ENCODE assay signal across 8 cellular contexts in the genomic region with DNA sequence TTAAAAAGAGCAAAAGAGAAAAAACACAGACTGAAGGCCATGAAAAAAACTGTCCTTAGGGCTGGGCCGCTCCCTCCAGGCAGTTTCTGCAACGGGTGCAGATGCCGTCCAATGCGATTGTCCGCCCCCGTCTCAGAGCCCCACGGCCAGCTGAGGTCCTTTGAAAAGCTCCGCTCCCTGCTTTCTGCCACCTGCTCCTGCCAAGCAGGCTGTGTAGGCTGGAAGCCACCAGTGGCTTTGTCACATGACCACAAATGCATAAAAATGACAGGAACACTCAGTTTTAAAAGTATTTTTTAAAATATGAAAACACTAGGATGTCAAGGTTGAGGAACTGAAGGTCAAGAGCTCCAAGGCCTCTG.
DNase-seq lines count a peak whose midpoint lies in the region; ATAC-seq, FAIRE-seq and TF ChIP-seq lines count a peak whose summit lies in the region.

No MANE protein-coding gene starts in this region.

- peaks cover 42% of the 10 kb centered on the region for H3K4me1 ChIP-seq in astrocyte (ENCODE audit: insufficient read depth, low read length)
- peaks cover 30% of the 10 kb centered on the region for H3K4me1 ChIP-seq in mesenchymal stem cell (ENCODE audit: control insufficient read depth, insufficient read depth, low read depth, low read length)
- H3K4me1 ChIP-seq in transverse colon = peaks cover 37 to 65% (median 43%) of the 10 kb centered on the region in 4 donors

- no peak overlapping the region for H3K27ac ChIP-seq in astrocyte (ENCODE audit: low read depth, low read length)
- no peak overlapping the region for H3K27ac ChIP-seq in mesenchymal stem cell (ENCODE audit: low read length, poor library complexity, severe bottlenecking)
- H3K27ac ChIP-seq in transverse colon = peak overlapping the region; percentile 85 to 91 (median 87)

- H4K20me1 ChIP-seq in astrocyte (ENCODE audit: insufficient read depth, low read length) = peaks cover 3% of the 10 kb centered on the region

- H3K4me2 ChIP-seq in astrocyte (ENCODE audit: low read length) (no peak overlapping the region), mesenchymal stem cell (ENCODE audit: low read length, poor library complexity, severe bottlenecking) (no peak overlapping the region)

- peak overlapping the region; percentile 4 for H2BK15ac ChIP-seq in mesenchymal stem cell (ENCODE audit: low read depth, poor library complexity, severe bottlenecking)

- H3K9me3 ChIP-seq in astrocyte (ENCODE audit: insufficient read depth, low read depth, low read length) = no peaks in the 10 kb centered on the region
- H3K9me3 ChIP-seq in mesenchymal stem cell (ENCODE audit: control insufficient read depth, low read length) = no peaks in the 10 kb centered on the region
- no peaks in the 10 kb centered on the region for H3K9me3 ChIP-seq in transverse colon

- H3K23ac ChIP-seq in mesenchymal stem cell (ENCODE audit: low read length in 2 of 2) = no peak overlapping the region

- no peak for DNase-seq in activated CD4-positive, alpha-beta memory T cell treated with anti-CD3 and anti-CD28 coated beads for 36 hours
- DNase-seq in activated CD4-positive, alpha-beta memory T cell treated with anti-CD3 and anti-CD28 coated beads, Interleukin-2, amount 10 ng/mL, durations not matched to agents 7 days and 5 days = no peak
- DNase-seq in astrocyte (ENCODE audit: low read depth) (no peak), mesenchymal stem cell (no peak), transverse colon (no peak), H7 (no peak)
- no peak for DNase-seq in stimulated activated naive CD8-positive, alpha-beta T cell treated with anti-CD3 and anti-CD28 coated beads, Interleukin-15, Interleukin-2, amounts not matched to agents 100 U/mL and 50 U/mL, for 24 hours
- DNase-seq in activated CD4-positive, alpha-beta T cell treated with anti-CD3 and anti-CD28 coated beads for 48 hours = no peak

- no peak overlapping the region for H3K14ac ChIP-seq in mesenchymal stem cell (ENCODE audit: low read length in 2 of 2)

- peaks cover 34% of the 10 kb centered on the region for H3K79me2 ChIP-seq in astrocyte (ENCODE audit: insufficient read depth, low read length)

- H4K91ac ChIP-seq in mesenchymal stem cell (ENCODE audit: low read length) = no peak overlapping the region

- no peak overlapping the region for H4K8ac ChIP-seq in mesenchymal stem cell (ENCODE audit: low read length)

- H3K4me3 Mint-ChIP-seq in activated CD4-positive, alpha-beta memory T cell treated with anti-CD3 and anti-CD28 coated beads for 36 hours = no peak overlapping the region
- no peak overlapping the region for H3K4me3 Mint-ChIP-seq in activated CD4-positive, alpha-beta memory T cell treated with anti-CD3 and anti-CD28 coated beads, Interleukin-2, amount 10 ng/mL, durations not matched to agents 7 days and 5 days
- no peak overlapping the region for H3K4me3 Mint-ChIP-seq in astrocyte (ENCODE audit: unreplicated experiment)

- peaks cover 47% of the 10 kb centered on the region for H3K4me1 Mint-ChIP-seq in activated CD4-positive, alpha-beta memory T cell treated with anti-CD3 and anti-CD28 coated beads for 36 hours (ENCODE audit: low read depth)
- H3K4me1 Mint-ChIP-seq in activated CD4-positive, alpha-beta memory T cell treated with anti-CD3 and anti-CD28 coated beads, Interleukin-2, amount 10 ng/mL, durations not matched to agents 7 days and 5 days = peaks cover 41% of the 10 kb centered on the region
- H3K4me1 Mint-ChIP-seq in astrocyte (ENCODE audit: low read depth, unreplicated experiment) = peaks cover 63% of the 10 kb centered on the region

- no peak for ATAC-seq in stimulated activated naive CD8-positive, alpha-beta T cell treated with anti-CD3 and anti-CD28 coated beads, Interleukin-15, Interleukin-2, amounts not matched to agents 100 U/mL and 50 U/mL, for 24 hours

- H3K4ac ChIP-seq in mesenchymal stem cell (ENCODE audit: low read depth in 1 of 2, low read length in 2 of 2) = peak overlapping the region in 1 of 2 experiments; percentile 76

- peak overlapping the region; percentile 96 for H3K27ac Mint-ChIP-seq in activated CD4-positive, alpha-beta memory T cell treated with anti-CD3 and anti-CD28 coated beads for 36 hours
- no peak overlapping the region for H3K27ac Mint-ChIP-seq in activated CD4-positive, alpha-beta memory T cell treated with anti-CD3 and anti-CD28 coated beads, Interleukin-2, amount 10 ng/mL, durations not matched to agents 7 days and 5 days
- H3K27ac Mint-ChIP-seq in astrocyte (ENCODE audit: unreplicated experiment) = peak overlapping the region; percentile 29

- H3K18ac ChIP-seq in mesenchymal stem cell (ENCODE audit: low read depth in 1 of 2, low read length in 2 of 2) = peak overlapping the region in 1 of 2 experiments; percentile 81

- peaks cover 19% of the 10 kb centered on the region for H3K36me3 Mint-ChIP-seq in activated CD4-positive, alpha-beta memory T cell treated with anti-CD3 and anti-CD28 coated beads for 36 hours
- peaks cover 17% of the 10 kb centered on the region for H3K36me3 Mint-ChIP-seq in activated CD4-positive, alpha-beta memory T cell treated with anti-CD3 and anti-CD28 coated beads, Interleukin-2, amount 10 ng/mL, durations not matched to agents 7 days and 5 days (ENCODE audit: low read depth)
- peaks cover 27% of the 10 kb centered on the region for H3K36me3 Mint-ChIP-seq in astrocyte (ENCODE audit: low read depth, unreplicated experiment)

- CTCF ChIA-PET in activated CD4-positive, alpha-beta memory T cell treated with anti-CD3 and anti-CD28 coated beads for 36 hours (lab: Charles Lee) = interaction anchor here (0.8 to 3.3 kb wide), 4 partner anchors 10 to 46 kb away, joined by 3 to 22 read pairs (median 6); no protein-coding TSS in a partner anchor
- CTCF ChIA-PET in activated CD4-positive, alpha-beta memory T cell treated with anti-CD3 and anti-CD28 coated beads, Interleukin-2, amount 10 ng/mL, durations not matched to agents 7 days and 5 days (lab: Charles Lee) = interaction anchor here (1.1 to 2.0 kb wide), 2 partner anchors 39 to 50 kb away, joined by 6 to 10 read pairs; no protein-coding TSS in a partner anchor

- no peak for TF ChIP-seq EP300 in transverse colon (IDR thresholded peaks at IDR 0.05; ENCODE audit: low read depth)

- no peak for FAIRE-seq in astrocyte (lab: Jason Lieb, UNC)

- WGBS in mesenchymal stem cell = 99% methylated on average over 8 of the region's 8 CpGs
- 39 to 58% methylated on average over 2 to 8 of the region's 8 CpGs for WGBS in transverse colon (ENCODE audit: low coverage in 1 of 2), 2 donors

- H2BK12ac ChIP-seq in mesenchymal stem cell (ENCODE audit: low read length in 2 of 2) = peak overlapping the region in 1 of 2 experiments; percentile 85

- no peak overlapping the region for H2AFZ ChIP-seq in astrocyte (ENCODE audit: low read depth, low read length)
- no peak overlapping the region for H2AFZ ChIP-seq in mesenchymal stem cell (ENCODE audit: low read depth, low read length)

- H3K36me3 ChIP-seq in astrocyte (ENCODE audit: insufficient read depth, low read length) (no peaks in the 10 kb centered on the region), mesenchymal stem cell (ENCODE audit: control insufficient read depth in 1 of 2, insufficient read depth in 2 of 2, low read depth in 1 of 2, low read length in 2 of 2) (peaks cover 0 to 34% of the 10 kb centered on the region in 2 experiments), transverse colon (no peaks in the 10 kb centered on the region), H7 (replicated peaks; ENCODE audit: control insufficient read depth, insufficient read depth, low read length) (peaks cover 4% of the 10 kb centered on the region)

- intact Hi-C loops in activated CD4-positive, alpha-beta memory T cell treated with anti-CD3 and anti-CD28 coated beads for 36 hours (cut with micrococcal nuclease) = loop anchor here (2.0 to 10.0 kb wide), 3 partner anchors 63 to 355 kb away; a partner anchor contains a TSS
- intact Hi-C loops in transverse colon (cut with DNase I; ENCODE audit: low total_unique reads) = no loop called here

- TF ChIP-seq POLR2A in transverse colon (IDR thresholded peaks at IDR 0.05) = no peak

- no peak overlapping the region for H2BK120ac ChIP-seq in mesenchymal stem cell (ENCODE audit: low read depth, low read length)

- no peak for TF ChIP-seq CTCF in astrocyte (IDR thresholded peaks at IDR 0.05; ENCODE audit: insufficient read depth, low read depth, low read length)
- TF ChIP-seq CTCF in transverse colon (IDR thresholded peaks at IDR 0.05) = no peak

- POLR2A ChIA-PET in activated CD4-positive, alpha-beta memory T cell treated with anti-CD3 and anti-CD28 coated beads for 36 hours (lab: Charles Lee) = no interaction called here
- POLR2A ChIA-PET in activated CD4-positive, alpha-beta memory T cell treated with anti-CD3 and anti-CD28 coated beads, Interleukin-2, amount 10 ng/mL, durations not matched to agents 7 days and 5 days (lab: Charles Lee) = no interaction called here

- H3K4me3 ChIP-seq in astrocyte (ENCODE audit: insufficient read depth, low read depth, low read length) (no peak overlapping the region), mesenchymal stem cell (ENCODE audit: insufficient read depth in 1 of 2, low read depth in 1 of 2, low read length in 2 of 2) (no peak overlapping the region), transverse colon (no peak overlapping the region), H7 (ENCODE audit: insufficient read depth, low read depth, low read length) (no peak overlapping the region)

- in situ Hi-C loops in transverse colon (cut with MboI; ENCODE audit: low pct_ligation_motif_present in 1 of 4, low pct_unique_long_range_greater_than_20kb in 1 of 4, low sequenced_read_pairs in 3 of 4) = no loop called here

- no peaks in the 10 kb centered on the region for H3K9me3 Mint-ChIP-seq in activated CD4-positive, alpha-beta memory T cell treated with anti-CD3 and anti-CD28 coated beads for 36 hours
- peaks cover 2% of the 10 kb centered on the region for H3K9me3 Mint-ChIP-seq in activated CD4-positive, alpha-beta memory T cell treated with anti-CD3 and anti-CD28 coated beads, Interleukin-2, amount 10 ng/mL, durations not matched to agents 7 days and 5 days
- H3K9me3 Mint-ChIP-seq in astrocyte (ENCODE audit: unreplicated experiment) = peaks cover 4% of the 10 kb centered on the region

- no peaks in the 10 kb centered on the region for H3K27me3 Mint-ChIP-seq in activated CD4-positive, alpha-beta memory T cell treated with anti-CD3 and anti-CD28 coated beads for 36 hours
- H3K27me3 Mint-ChIP-seq in activated CD4-positive, alpha-beta memory T cell treated with anti-CD3 and anti-CD28 coated beads, Interleukin-2, amount 10 ng/mL, durations not matched to agents 7 days and 5 days = no peaks in the 10 kb centered on the region
- no peaks in the 10 kb centered on the region for H3K27me3 Mint-ChIP-seq in astrocyte (ENCODE audit: low read depth, unreplicated experiment)

- H3K27me3 ChIP-seq in astrocyte (ENCODE audit: insufficient read depth, low read length) (no peaks in the 10 kb centered on the region), mesenchymal stem cell (ENCODE audit: control insufficient read depth in 1 of 2, insufficient read depth in 1 of 2, low read length in 2 of 2) (no peaks in the 10 kb centered on the region), transverse colon (no peaks in the 10 kb centered on the region), H7 (ENCODE audit: control insufficient read depth, insufficient read depth, low read length) (no peaks in the 10 kb centered on the region)

- H3K9ac ChIP-seq in astrocyte (ENCODE audit: low read length) (no peak overlapping the region), mesenchymal stem cell (ENCODE audit: low read length) (peak overlapping the region; percentile 37)

- peaks cover 39% of the 10 kb centered on the region for H3K79me1 ChIP-seq in mesenchymal stem cell (replicated peaks; ENCODE audit: low read length, poor library complexity, severe bottlenecking)

- no peak overlapping the region for H2AK5ac ChIP-seq in mesenchymal stem cell (ENCODE audit: low read length, severe bottlenecking)

- no peak overlapping the region for H2BK5ac ChIP-seq in mesenchymal stem cell (ENCODE audit: low read depth, low read length, poor library complexity, severe bottlenecking)

Comparison
In these comparisons a context has a peak if more than half of its experiments do, and no peak if none do; other contexts are left out.
1. H3K27ac ChIP-seq: peak in transverse colon (4 of 4); none in astrocyte (single experiment) and mesenchymal stem cell (single experiment).